Comparison of ENCODE assay signal across 12 cellular contexts in genomic region chr12:96811083-96811482, GRCh38.
DNase-seq lines count a peak whose midpoint lies in the region; ATAC-seq and TF ChIP-seq lines count a peak whose summit lies in the region.
"Had no signal": no experiment of that assay in that cellular context is flagged by ENCODE, and none has a peak within 500 bp of the region (broad histone marks: within the 10 kb centered on the region; RNA-seq: fewer than 3 reads in every experiment).

No MANE protein-coding gene starts in this region.

- H4K91ac ChIP-seq in mesenchymal stem cell (ENCODE audit: low read length) = no peak overlapping the region

- H3K4me3 ChIP-seq in Caco-2 (ENCODE audit: low read depth, low read length) = no peak overlapping the region
- H3K4me3 ChIP-seq in mammary epithelial cell (replicated peaks in 1 of 3; ENCODE audit: insufficient read depth in 1 of 3, low read depth in 2 of 3, low read length in 3 of 3) = no peak overlapping the region
- H3K4me3 ChIP-seq in mesenchymal stem cell (ENCODE audit: insufficient read depth in 1 of 2, low read depth in 1 of 2, low read length in 2 of 2) = no peak overlapping the region

- H2BK5ac ChIP-seq in mesenchymal stem cell (ENCODE audit: low read depth, low read length, poor library complexity, severe bottlenecking) = no peak overlapping the region

- POLR2A ChIA-PET in Caco-2 (lab: Charles Lee) = interaction anchor here (0.6 kb wide), 1 partner anchor 1782 kb away, joined by 4 read pairs; no protein-coding TSS in a partner anchor

- H3K36me3 ChIP-seq in Caco-2 (ENCODE audit: control insufficient read depth, insufficient read depth, low read length) = no peaks in the 10 kb centered on the region
- no peaks in the 10 kb centered on the region for H3K36me3 ChIP-seq in mammary epithelial cell (ENCODE audit: insufficient read depth, low read length)
- H3K36me3 ChIP-seq in mesenchymal stem cell (ENCODE audit: control insufficient read depth in 1 of 2, insufficient read depth in 2 of 2, low read depth in 1 of 2, low read length in 2 of 2) = no peaks in the 10 kb centered on the region

- H2BK12ac ChIP-seq in mesenchymal stem cell (ENCODE audit: low read length in 2 of 2) = no peak overlapping the region

- H3K27me3 Mint-ChIP-seq in Caco-2 (ENCODE audit: insufficient read depth, unreplicated experiment) = no peaks in the 10 kb centered on the region

- TF ChIP-seq CTCF in Caco-2 (IDR thresholded peaks at IDR 0.05; ENCODE audit: insufficient read depth in 1 of 2, low read depth in 1 of 2, low read length in 1 of 2, severe bottlenecking in 1 of 2, unreplicated experiment in 1 of 2) (no peak), mammary epithelial cell (conservative IDR thresholded peaks at IDR 0.05 in 1 of 2, IDR thresholded peaks at IDR 0.05 in 1 of 2; ENCODE audit: extremely low read depth in 1 of 2, insufficient read depth in 1 of 2, low read depth in 1 of 2, low read length in 2 of 2) (no peak)

- ATAC-seq in GM18909 (IDR thresholded peaks at IDR 0.05; ENCODE audit: poor library complexity, unreplicated experiment) = no peak
- no peak for ATAC-seq in HG03342 (IDR thresholded peaks at IDR 0.05; ENCODE audit: unreplicated experiment)
- ATAC-seq in HG02588 (IDR thresholded peaks at IDR 0.05; ENCODE audit: unreplicated experiment) = no peak
- ATAC-seq: right cardiac atrium had no signal

- no peaks in the 10 kb centered on the region for H3K79me2 ChIP-seq in mammary epithelial cell (ENCODE audit: insufficient read depth, low read length)

- H3K4me2 ChIP-seq in mammary epithelial cell (ENCODE audit: insufficient read depth, low read depth, low read length) (no peak overlapping the region), mesenchymal stem cell (ENCODE audit: low read length, poor library complexity, severe bottlenecking) (no peak overlapping the region)
- H3K4me2 ChIP-seq: KMS-11 had no signal

- no peak overlapping the region for H2BK15ac ChIP-seq in mesenchymal stem cell (ENCODE audit: low read depth, poor library complexity, severe bottlenecking)

- H2BK120ac ChIP-seq in mesenchymal stem cell (ENCODE audit: low read depth, low read length) = no peak overlapping the region

- H3K4me1 ChIP-seq in Caco-2 (peaks cover 24% of the 10 kb centered on the region), mammary epithelial cell (ENCODE audit: insufficient read depth, low read length) (no peaks in the 10 kb centered on the region), mesenchymal stem cell (ENCODE audit: control insufficient read depth, insufficient read depth, low read depth, low read length) (peaks cover 1% of the 10 kb centered on the region)

- H3K4me1 Mint-ChIP-seq in Caco-2 (ENCODE audit: low read depth, unreplicated experiment) = peaks cover 32% of the 10 kb centered on the region

- intact Hi-C loops in Caco-2 (cut with micrococcal nuclease; ENCODE audit: unreplicated experiment) = loop anchor here (5.0 kb wide), 1 partner anchor 51 kb away; no protein-coding TSS in a partner anchor
- intact Hi-C loops in mammary epithelial cell (cut with micrococcal nuclease) = no loop called here

- dilution Hi-C loops in mammary epithelial cell (cut with HindIII; ENCODE audit: low sequenced_read_pairs) = no loop called here

- WGBS in mammary epithelial cell (ENCODE audit: low coverage, missing lambda C conversion rate) = 42% methylated on average over 3 of the region's 3 CpGs
- WGBS in mesenchymal stem cell = 0% methylated on average over 1 of the region's 3 CpGs

- H3K14ac ChIP-seq in mesenchymal stem cell (ENCODE audit: low read length in 2 of 2) = no peak overlapping the region

- no peak overlapping the region for H3K9ac ChIP-seq in mammary epithelial cell (ENCODE audit: insufficient read depth, low read length)
- H3K9ac ChIP-seq in mesenchymal stem cell (ENCODE audit: low read length) = no peak overlapping the region
- H3K9ac ChIP-seq: KMS-11 had no signal

- H3K9me3 ChIP-seq in Caco-2 = no peaks in the 10 kb centered on the region
- H3K9me3 ChIP-seq in mammary epithelial cell (replicated peaks; ENCODE audit: insufficient read depth, low read length) = no peaks in the 10 kb centered on the region
- H3K9me3 ChIP-seq in mesenchymal stem cell (ENCODE audit: control insufficient read depth, low read length) = peaks cover 8% of the 10 kb centered on the region

- no peak overlapping the region for H4K8ac ChIP-seq in mesenchymal stem cell (ENCODE audit: low read length)

- no peak overlapping the region for H3K23ac ChIP-seq in mesenchymal stem cell (ENCODE audit: low read length in 2 of 2)

- no peak overlapping the region for H3K27ac ChIP-seq in mammary epithelial cell (ENCODE audit: insufficient read depth, low read depth, low read length)
- H3K27ac ChIP-seq in mesenchymal stem cell (ENCODE audit: low read length, poor library complexity, severe bottlenecking) = peak overlapping the region; percentile 64
- H3K27ac ChIP-seq: KMS-11 had no signal

- in situ Hi-C loops in mammary epithelial cell (cut with MboI; ENCODE audit: low sequenced_read_pairs in 2 of 2) = no loop called here

- H2AFZ ChIP-seq in mammary epithelial cell (ENCODE audit: low read depth, low read length) = no peak overlapping the region
- H2AFZ ChIP-seq in mesenchymal stem cell (ENCODE audit: low read depth, low read length) = no peak overlapping the region

- peak overlapping the region; percentile 14 for H3K4me3 Mint-ChIP-seq in Caco-2 (ENCODE audit: unreplicated experiment)

- H3K27me3 ChIP-seq in Caco-2 (replicated peaks; ENCODE audit: control insufficient read depth, insufficient read depth, low read length) (no peaks in the 10 kb centered on the region), mammary epithelial cell (ENCODE audit: insufficient read depth, low read length) (no peaks in the 10 kb centered on the region), mesenchymal stem cell (ENCODE audit: control insufficient read depth in 1 of 2, insufficient read depth in 1 of 2, low read length in 2 of 2) (no peaks in the 10 kb centered on the region)

- H3K27ac Mint-ChIP-seq in Caco-2 (ENCODE audit: unreplicated experiment) = peak overlapping the region; percentile 88

- H3K4ac ChIP-seq in mesenchymal stem cell (ENCODE audit: low read depth in 1 of 2, low read length in 2 of 2) = no peak overlapping the region

- DNase-seq in Caco-2 (peak in 1 of 2 experiments; percentile 30), LoVo (ENCODE audit: low spot score) (peak; percentile 50), mammary epithelial cell (peak; percentile 73), mesenchymal stem cell (peak; percentile 76), NCI-H1417 treated with DMSO at 0.1 percent for 48 hours (lab: John Stamatoyannopoulos, UW) (no peak)
- DNase-seq: DMS 273 treated with DMSO at 0.1 percent for 48 hours, NCI-H510A, right cardiac atrium had no signal

- BruUV-seq in Caco-2 (replicated peaks; lab: Mats Ljungman, UMichigan) (no TSS peak), mammary epithelial cell (replicated peaks; lab: Mats Ljungman, UMichigan) (no TSS peak)

- H4K20me1 ChIP-seq in mammary epithelial cell (ENCODE audit: insufficient read depth, low read length) = no peaks in the 10 kb centered on the region

- CTCF ChIA-PET in Caco-2 (lab: Charles Lee) = no interaction called here
- CTCF ChIA-PET in mammary epithelial cell (lab: Charles Lee; ENCODE audit: low non-redundant PET) = no interaction called here

- no peaks in the 10 kb centered on the region for H3K36me3 Mint-ChIP-seq in Caco-2 (ENCODE audit: insufficient read depth, unreplicated experiment)

- no peak overlapping the region for H2AK5ac ChIP-seq in mesenchymal stem cell (ENCODE audit: low read length, severe bottlenecking)

- H3K9me3 Mint-ChIP-seq in Caco-2 (ENCODE audit: unreplicated experiment) = peaks cover 34% of the 10 kb centered on the region

- H3K18ac ChIP-seq in mesenchymal stem cell (ENCODE audit: low read depth in 1 of 2, low read length in 2 of 2) = no peak overlapping the region

- H3K79me1 ChIP-seq in mesenchymal stem cell (replicated peaks; ENCODE audit: low read length, poor library complexity, severe bottlenecking) = no peaks in the 10 kb centered on the region
